8 cellular contexts compared by ENCODE assay signal in the genomic region with DNA sequence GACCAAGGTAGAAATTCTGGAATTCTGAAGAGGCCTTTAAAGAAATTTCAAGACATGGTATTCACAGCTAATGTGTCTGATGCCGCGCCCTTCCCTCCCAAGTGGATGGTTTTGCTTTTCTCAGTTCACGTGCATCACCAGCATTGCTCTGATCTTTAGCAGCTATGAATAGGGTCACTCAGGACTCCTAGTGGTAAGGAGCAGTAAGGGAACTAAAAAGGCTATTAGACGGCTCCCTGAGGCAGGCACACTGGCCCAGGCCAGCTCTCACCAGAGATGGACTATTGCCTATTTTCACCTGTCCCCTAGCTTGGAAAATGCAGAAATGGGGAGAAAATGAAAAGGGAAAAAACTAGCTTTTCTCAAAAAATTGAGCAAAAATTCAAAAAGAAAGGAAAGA.
DNase-seq lines count a peak whose midpoint lies in the region; ATAC-seq and TF ChIP-seq lines count a peak whose summit lies in the region.

No MANE protein-coding gene starts in this region.

- TF ChIP-seq CTCF in cardiac fibroblast (IDR thresholded peaks at IDR 0.05; ENCODE audit: low read depth, low read length): no peak
- peak in 7 of 11 experiments; percentile 10 to 47 (median 27) for TF ChIP-seq CTCF in spleen (IDR thresholded peaks at IDR 0.05 in 8 of 11, conservative IDR thresholded peaks at IDR 0.05 in 3 of 11)

- no peaks in the 10 kb centered on the region for H3K4me1 ChIP-seq in spleen

- H3K4me3 ChIP-seq in cardiac fibroblast (replicated peaks in 1 of 2; ENCODE audit: low read depth in 2 of 2, low read length in 2 of 2) (no peak overlapping the region), spleen (no peak overlapping the region)

- no peak overlapping the region for H3K27ac ChIP-seq in spleen

- intact Hi-C loops in spleen (cut with DNase I; ENCODE audit: low total_unique reads): no loop called here
- intact Hi-C loops in Right ventricle myocardium superior (cut with DNase I): no loop called here

- ATAC-seq in GM19397 (IDR thresholded peaks at IDR 0.05; ENCODE audit: unreplicated experiment) (peak; percentile 69), Right ventricle myocardium superior (ENCODE audit: poor library complexity) (no peak)

- no peak for TF ChIP-seq POLR2A in spleen (IDR thresholded peaks at IDR 0.05)

- peak; percentile 21 for DNase-seq in Daoy (ENCODE audit: low read depth)
- DNase-seq in HT-29 (ENCODE audit: low spot score): peak; percentile 52
- peak; percentile 1 to 29 for DNase-seq in cardiac fibroblast (ENCODE audit: low read depth in 2 of 2)
- DNase-seq in spleen: no peak
- no peak for DNase-seq in HuH-7.5 (ENCODE audit: low spot score)
- DNase-seq in Right ventricle myocardium superior: no peak
- no peak for DNase-seq in NOMO-1 treated with DMSO at 0.1 percent for 48 hours (lab: John Stamatoyannopoulos, UW; ENCODE audit: unreplicated experiment)

- no peaks in the 10 kb centered on the region for H3K9me3 ChIP-seq in spleen

- H3K36me3 ChIP-seq in spleen: no peaks in the 10 kb centered on the region

- H3K27me3 ChIP-seq in spleen (replicated peaks in 1 of 7): no peaks in the 10 kb centered on the region

- 51 to 70% (median 55%) methylated on average over 4 of the region's 4 CpGs for WGBS in spleen, 5 donors

Comparison
In these comparisons a context has a peak if more than half of its experiments do, and no peak if none do; other contexts are left out.
1. DNase-seq: peak in Daoy (single experiment), HT-29 (single experiment) and cardiac fibroblast (2 of 2); none in spleen (single experiment), HuH-7.5 (single experiment), Right ventricle myocardium superior (single experiment) and NOMO-1 treated with DMSO at 0.1 percent for 48 hours (single experiment).